ENCODE assay signal across 1 cellular context in genomic region chr13:24764276-24764630, GRCh38.
TF ChIP-seq lines count a peak whose summit lies in the region.

No MANE protein-coding gene starts in this region.

TF ChIP-seq in K562, 482 proteins besides CTCF, POLR2A, EP300 and RAD21 (continued from another document):
- TF ChIP-seq, protein P1, sequence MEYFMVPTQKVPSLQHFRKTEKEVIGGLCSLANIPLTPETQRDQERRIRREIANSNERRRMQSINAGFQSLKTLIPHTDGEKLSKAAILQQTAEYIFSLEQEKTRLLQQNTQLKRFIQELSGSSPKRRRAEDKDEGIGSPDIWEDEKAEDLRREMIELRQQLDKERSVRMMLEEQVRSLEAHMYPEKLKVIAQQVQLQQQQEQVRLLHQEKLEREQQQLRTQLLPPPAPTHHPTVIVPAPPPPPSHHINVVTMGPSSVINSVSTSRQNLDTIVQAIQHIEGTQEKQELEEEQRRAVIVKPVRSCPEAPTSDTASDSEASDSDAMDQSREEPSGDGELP (CRISPR knock-in tag; IDR thresholded peaks at IDR 0.05; ENCODE audit: borderline replicate concordance): peak; percentile 37; the same call in 1 of the 2 replicates
- TF ChIP-seq GABPB1 (CRISPR knock-in tag; IDR thresholded peaks at IDR 0.05) (0 out of 2 replicates have a peak, but pooled peaks have one; percentile 31), SRSF7 (optimal IDR thresholded peaks at IDR 0.05; ENCODE audit: low read depth, low read length) (no peak), PML (IDR thresholded peaks at IDR 0.05; ENCODE audit: low read length) (no peak), ZKSCAN1 (IDR thresholded peaks at IDR 0.05; ENCODE audit: low read depth, low read length) (no peak)
